17 cellular contexts compared by ENCODE assay signal in the genomic region with DNA sequence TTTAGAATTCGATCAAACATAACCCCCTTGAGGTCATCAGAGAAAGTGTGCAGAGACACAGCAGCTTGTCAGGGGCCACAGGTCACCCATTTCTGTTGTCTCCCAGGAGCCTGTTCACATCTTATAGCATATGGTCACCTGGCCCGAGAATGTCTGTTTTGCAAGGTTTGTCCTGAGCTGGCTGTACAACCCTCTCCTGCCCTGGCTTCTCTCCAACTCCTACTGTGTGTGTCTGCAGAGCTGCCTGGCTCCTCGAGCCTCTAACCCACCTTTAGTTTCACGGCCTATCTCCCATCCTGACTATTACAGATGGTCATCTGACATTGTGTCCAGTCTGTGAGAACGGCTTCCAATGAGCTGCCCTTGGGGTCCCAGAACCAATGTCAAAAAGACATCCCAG.
DNase-seq lines count a peak whose midpoint lies in the region; ATAC-seq and TF ChIP-seq lines count a peak whose summit lies in the region.
"Had no signal": no experiment of that assay in that cellular context is flagged by ENCODE, and none has a peak within 500 bp of the region (broad histone marks: within the 10 kb centered on the region; RNA-seq: fewer than 3 reads in every experiment).

No MANE protein-coding gene starts in this region.

- TF ChIP-seq POLR2A in breast epithelium (IDR thresholded peaks at IDR 0.05), result no peak

- no peaks in the 10 kb centered on the region for H3K4me1 ChIP-seq in breast epithelium
- no peaks in the 10 kb centered on the region for H3K4me1 ChIP-seq in naive thymus-derived CD4-positive, alpha-beta T cell (ENCODE audit: control insufficient read depth in 2 of 2, insufficient read depth in 2 of 2, low read length in 2 of 2)
- H3K4me1 ChIP-seq: BLaER1 had no signal

- CTCF ChIA-PET in MCF 10A (lab: Yijun Ruan, JAX), result no interaction called here
- CTCF ChIA-PET in naive thymus-derived CD4-positive, alpha-beta T cell (lab: Charles Lee), result no interaction called here

- H3K4me1 Mint-ChIP-seq in MCF 10A (ENCODE audit: insufficient read depth, unreplicated experiment) (no peaks in the 10 kb centered on the region), glutamatergic neuron (ENCODE audit: low read depth, unreplicated experiment) (peaks cover 21% of the 10 kb centered on the region)
- no peaks in the 10 kb centered on the region for H3K4me1 Mint-ChIP-seq in naive thymus-derived CD4-positive, alpha-beta T cell
- H3K4me1 Mint-ChIP-seq: CD14-positive monocyte had no signal

- H3K4me3 Mint-ChIP-seq in MCF 10A (ENCODE audit: unreplicated experiment), result no peak overlapping the region
- H3K4me3 Mint-ChIP-seq in glutamatergic neuron (ENCODE audit: unreplicated experiment), result no peak overlapping the region
- no peak overlapping the region for H3K4me3 Mint-ChIP-seq in naive thymus-derived CD4-positive, alpha-beta T cell
- H3K4me3 Mint-ChIP-seq: CD14-positive monocyte; CD4-positive, alpha-beta memory T cell; H9 had no signal

- H3K9me3 Mint-ChIP-seq in MCF 10A (ENCODE audit: unreplicated experiment) (no peaks in the 10 kb centered on the region), glutamatergic neuron (ENCODE audit: unreplicated experiment) (peaks cover 31% of the 10 kb centered on the region)
- H3K9me3 Mint-ChIP-seq in naive thymus-derived CD4-positive, alpha-beta T cell, result no peaks in the 10 kb centered on the region
- H3K9me3 Mint-ChIP-seq: CD4-positive, alpha-beta memory T cell; H9 had no signal

- H3K36me3 Mint-ChIP-seq in MCF 10A (ENCODE audit: insufficient read depth, unreplicated experiment), result no peaks in the 10 kb centered on the region
- peaks cover 43% of the 10 kb centered on the region for H3K36me3 Mint-ChIP-seq in glutamatergic neuron (ENCODE audit: unreplicated experiment)
- peaks cover 0 to 4% (median 0%) of the 10 kb centered on the region in 5 donors for H3K36me3 Mint-ChIP-seq in naive thymus-derived CD4-positive, alpha-beta T cell
- H3K36me3 Mint-ChIP-seq: CD14-positive monocyte; CD4-positive, alpha-beta memory T cell had no signal

- H3K27ac Mint-ChIP-seq in MCF 10A (ENCODE audit: low read depth, unreplicated experiment) (no peak overlapping the region), glutamatergic neuron (ENCODE audit: unreplicated experiment) (peak overlapping the region; percentile 17)
- H3K27ac Mint-ChIP-seq in naive thymus-derived CD4-positive, alpha-beta T cell, result no peak overlapping the region
- H3K27ac Mint-ChIP-seq: CD4-positive, alpha-beta memory T cell had no signal

- BruUV-seq in MCF 10A (replicated peaks; lab: Mats Ljungman, UMichigan), result no TSS peak

- no peaks in the 10 kb centered on the region for H3K27me3 Mint-ChIP-seq in MCF 10A (ENCODE audit: insufficient read depth, unreplicated experiment)
- H3K27me3 Mint-ChIP-seq in glutamatergic neuron (ENCODE audit: unreplicated experiment), result peaks cover 19% of the 10 kb centered on the region
- no peaks in the 10 kb centered on the region for H3K27me3 Mint-ChIP-seq in naive thymus-derived CD4-positive, alpha-beta T cell

- POLR2A ChIA-PET in MCF 10A (lab: Yijun Ruan, JAX), result no interaction called here
- POLR2A ChIA-PET in naive thymus-derived CD4-positive, alpha-beta T cell (lab: Charles Lee), result no interaction called here

- H3K36me3 ChIP-seq in breast epithelium, result no peaks in the 10 kb centered on the region
- no peaks in the 10 kb centered on the region for H3K36me3 ChIP-seq in naive thymus-derived CD4-positive, alpha-beta T cell (ENCODE audit: control insufficient read depth in 2 of 3, insufficient read depth in 3 of 3, low read length in 3 of 3)
- H3K36me3 ChIP-seq: BLaER1 had no signal

- peaks cover 0 to 10% of the 10 kb centered on the region in 2 donors for H3K9me3 ChIP-seq in breast epithelium
- H3K9me3 ChIP-seq in naive thymus-derived CD4-positive, alpha-beta T cell (ENCODE audit: control insufficient read depth in 2 of 3, low read length in 3 of 3), result no peaks in the 10 kb centered on the region

- no peak for TF ChIP-seq CTCF in MCF 10A (IDR thresholded peaks at IDR 0.05; ENCODE audit: unreplicated experiment)
- no peak for TF ChIP-seq CTCF in breast epithelium (IDR thresholded peaks at IDR 0.05)
- TF ChIP-seq CTCF in glutamatergic neuron (IDR thresholded peaks at IDR 0.05; ENCODE audit: partially characterized antibody, unreplicated experiment), result no peak

- no peak overlapping the region for H3K4me3 ChIP-seq in breast epithelium
- no peak overlapping the region for H3K4me3 ChIP-seq in naive thymus-derived CD4-positive, alpha-beta T cell (ENCODE audit: low read length)
- H3K4me3 ChIP-seq: BLaER1, GM12878 had no signal

- ATAC-seq in naive thymus-derived CD4-positive, alpha-beta T cell, result no peak
- ATAC-seq in GM19395 (IDR thresholded peaks at IDR 0.05; ENCODE audit: unreplicated experiment) (no peak), HG03469 (IDR thresholded peaks at IDR 0.05; ENCODE audit: unreplicated experiment) (no peak), HG02884 (IDR thresholded peaks at IDR 0.05; ENCODE audit: unreplicated experiment) (no peak)
- ATAC-seq: GM12878 had no signal

- no peak overlapping the region for H3K27ac ChIP-seq in breast epithelium
- H3K27ac ChIP-seq in naive thymus-derived CD4-positive, alpha-beta T cell (ENCODE audit: low read depth, low read length), result no peak overlapping the region
- H3K27ac ChIP-seq: BLaER1, HL-60 had no signal

- intact Hi-C loops in MCF 10A (cut with micrococcal nuclease) (no loop called here), breast epithelium (cut with DNase I; ENCODE audit: low total_unique reads) (no loop called here)
- intact Hi-C loops in naive thymus-derived CD4-positive, alpha-beta T cell (cut with micrococcal nuclease), result no loop called here

- peak; percentile 13 for DNase-seq in MCF 10A (ENCODE audit: unreplicated experiment)
- DNase-seq in breast epithelium (ENCODE audit: low spot score in 2 of 2), result no peak
- peak; percentile 81 for DNase-seq in cerebellar cortex (ENCODE audit: low spot score)
- DNase-seq in glutamatergic neuron, result no peak
- no peak for DNase-seq in naive thymus-derived CD4-positive, alpha-beta T cell
- DNase-seq: 8988T; CD4-positive, alpha-beta memory T cell; DMS79 treated with DMSO at 0.1 percent for 48 hours; GOT3; H9 had no signal

- H3K27me3 ChIP-seq in breast epithelium, result no peaks in the 10 kb centered on the region
- no peaks in the 10 kb centered on the region for H3K27me3 ChIP-seq in naive thymus-derived CD4-positive, alpha-beta T cell (ENCODE audit: control insufficient read depth in 2 of 2, insufficient read depth in 2 of 2, low read length in 2 of 2)
- H3K27me3 ChIP-seq: BLaER1 had no signal

Comparison
In these comparisons a context has a peak if more than half of its experiments do, and no peak if none do; other contexts are left out.
1. DNase-seq: peak in MCF 10A (single experiment) and cerebellar cortex (single experiment); none in breast epithelium (0 of 2), glutamatergic neuron (single experiment) and naive thymus-derived CD4-positive, alpha-beta T cell (0 of 9).